1 cellular context compared by ENCODE assay signal in the genomic region with DNA sequence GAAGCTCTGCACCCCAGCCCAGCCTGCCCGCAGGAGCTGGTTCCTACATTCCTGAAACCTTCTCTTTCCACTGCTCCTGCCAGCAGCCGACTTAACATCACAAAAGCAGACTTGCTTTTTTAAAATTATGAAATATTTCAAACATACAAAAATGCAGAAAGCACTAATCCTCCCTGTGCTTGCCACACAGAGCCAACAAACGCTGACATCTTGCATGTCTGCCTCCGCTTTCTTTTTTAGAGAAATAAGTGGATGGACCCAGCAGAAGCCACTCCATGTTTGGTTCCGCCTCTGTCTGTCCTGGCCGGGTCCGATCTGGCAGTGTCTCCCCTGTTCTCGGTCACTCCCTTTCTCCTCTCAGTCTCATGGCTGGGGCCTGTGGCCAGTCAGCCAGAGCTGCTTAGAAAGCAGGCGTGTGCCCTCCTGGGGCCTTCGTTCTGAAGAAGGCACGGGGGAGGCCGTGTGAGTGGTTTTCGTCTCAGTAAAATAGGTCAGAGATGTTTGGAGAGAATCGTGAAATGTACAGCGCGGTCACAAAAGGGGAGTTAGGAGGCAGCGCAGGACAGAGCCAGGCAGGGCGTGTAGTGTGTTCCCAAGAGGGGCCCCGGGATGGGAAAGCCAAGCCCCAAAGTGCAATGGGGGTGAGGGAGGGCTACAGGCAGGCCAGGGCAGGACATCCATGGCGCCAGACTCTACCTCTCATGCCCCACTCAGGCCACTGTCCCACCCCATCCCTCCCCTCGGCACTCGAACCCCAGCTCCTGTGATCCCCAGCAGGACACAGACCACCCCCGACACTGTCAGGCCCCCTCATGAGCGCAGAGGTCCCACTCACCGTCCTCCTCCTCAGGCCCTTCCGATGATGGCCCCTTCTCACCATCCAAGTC.
TF ChIP-seq lines count a peak whose summit lies in the region.

No MANE protein-coding gene starts in this region.

TF ChIP-seq in GM23338, 12 proteins besides CTCF, POLR2A, EP300 and RAD21:
- no peak for TF ChIP-seq EZH2 (IDR thresholded peaks at IDR 0.05; ENCODE audit: low read depth, unreplicated experiment)
- TF ChIP-seq, protein P1, sequence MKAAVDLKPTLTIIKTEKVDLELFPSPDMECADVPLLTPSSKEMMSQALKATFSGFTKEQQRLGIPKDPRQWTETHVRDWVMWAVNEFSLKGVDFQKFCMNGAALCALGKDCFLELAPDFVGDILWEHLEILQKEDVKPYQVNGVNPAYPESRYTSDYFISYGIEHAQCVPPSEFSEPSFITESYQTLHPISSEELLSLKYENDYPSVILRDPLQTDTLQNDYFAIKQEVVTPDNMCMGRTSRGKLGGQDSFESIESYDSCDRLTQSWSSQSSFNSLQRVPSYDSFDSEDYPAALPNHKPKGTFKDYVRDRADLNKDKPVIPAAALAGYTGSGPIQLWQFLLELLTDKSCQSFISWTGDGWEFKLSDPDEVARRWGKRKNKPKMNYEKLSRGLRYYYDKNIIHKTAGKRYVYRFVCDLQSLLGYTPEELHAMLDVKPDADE (IDR thresholded peaks at IDR 0.05) = no peak
- no peak for TF ChIP-seq ZNF114 (CRISPR knock-in tag; IDR thresholded peaks at IDR 0.05)
- no peak for TF ChIP-seq JUNB (IDR thresholded peaks at IDR 0.05; ENCODE audit: unreplicated experiment)
- no peak for TF ChIP-seq EZH2phosphoT487 (IDR thresholded peaks at IDR 0.05; ENCODE audit: unreplicated experiment)
- TF ChIP-seq NANOG (IDR thresholded peaks at IDR 0.05; ENCODE audit: borderline replicate concordance) = no peak
- TF ChIP-seq, protein P2, sequence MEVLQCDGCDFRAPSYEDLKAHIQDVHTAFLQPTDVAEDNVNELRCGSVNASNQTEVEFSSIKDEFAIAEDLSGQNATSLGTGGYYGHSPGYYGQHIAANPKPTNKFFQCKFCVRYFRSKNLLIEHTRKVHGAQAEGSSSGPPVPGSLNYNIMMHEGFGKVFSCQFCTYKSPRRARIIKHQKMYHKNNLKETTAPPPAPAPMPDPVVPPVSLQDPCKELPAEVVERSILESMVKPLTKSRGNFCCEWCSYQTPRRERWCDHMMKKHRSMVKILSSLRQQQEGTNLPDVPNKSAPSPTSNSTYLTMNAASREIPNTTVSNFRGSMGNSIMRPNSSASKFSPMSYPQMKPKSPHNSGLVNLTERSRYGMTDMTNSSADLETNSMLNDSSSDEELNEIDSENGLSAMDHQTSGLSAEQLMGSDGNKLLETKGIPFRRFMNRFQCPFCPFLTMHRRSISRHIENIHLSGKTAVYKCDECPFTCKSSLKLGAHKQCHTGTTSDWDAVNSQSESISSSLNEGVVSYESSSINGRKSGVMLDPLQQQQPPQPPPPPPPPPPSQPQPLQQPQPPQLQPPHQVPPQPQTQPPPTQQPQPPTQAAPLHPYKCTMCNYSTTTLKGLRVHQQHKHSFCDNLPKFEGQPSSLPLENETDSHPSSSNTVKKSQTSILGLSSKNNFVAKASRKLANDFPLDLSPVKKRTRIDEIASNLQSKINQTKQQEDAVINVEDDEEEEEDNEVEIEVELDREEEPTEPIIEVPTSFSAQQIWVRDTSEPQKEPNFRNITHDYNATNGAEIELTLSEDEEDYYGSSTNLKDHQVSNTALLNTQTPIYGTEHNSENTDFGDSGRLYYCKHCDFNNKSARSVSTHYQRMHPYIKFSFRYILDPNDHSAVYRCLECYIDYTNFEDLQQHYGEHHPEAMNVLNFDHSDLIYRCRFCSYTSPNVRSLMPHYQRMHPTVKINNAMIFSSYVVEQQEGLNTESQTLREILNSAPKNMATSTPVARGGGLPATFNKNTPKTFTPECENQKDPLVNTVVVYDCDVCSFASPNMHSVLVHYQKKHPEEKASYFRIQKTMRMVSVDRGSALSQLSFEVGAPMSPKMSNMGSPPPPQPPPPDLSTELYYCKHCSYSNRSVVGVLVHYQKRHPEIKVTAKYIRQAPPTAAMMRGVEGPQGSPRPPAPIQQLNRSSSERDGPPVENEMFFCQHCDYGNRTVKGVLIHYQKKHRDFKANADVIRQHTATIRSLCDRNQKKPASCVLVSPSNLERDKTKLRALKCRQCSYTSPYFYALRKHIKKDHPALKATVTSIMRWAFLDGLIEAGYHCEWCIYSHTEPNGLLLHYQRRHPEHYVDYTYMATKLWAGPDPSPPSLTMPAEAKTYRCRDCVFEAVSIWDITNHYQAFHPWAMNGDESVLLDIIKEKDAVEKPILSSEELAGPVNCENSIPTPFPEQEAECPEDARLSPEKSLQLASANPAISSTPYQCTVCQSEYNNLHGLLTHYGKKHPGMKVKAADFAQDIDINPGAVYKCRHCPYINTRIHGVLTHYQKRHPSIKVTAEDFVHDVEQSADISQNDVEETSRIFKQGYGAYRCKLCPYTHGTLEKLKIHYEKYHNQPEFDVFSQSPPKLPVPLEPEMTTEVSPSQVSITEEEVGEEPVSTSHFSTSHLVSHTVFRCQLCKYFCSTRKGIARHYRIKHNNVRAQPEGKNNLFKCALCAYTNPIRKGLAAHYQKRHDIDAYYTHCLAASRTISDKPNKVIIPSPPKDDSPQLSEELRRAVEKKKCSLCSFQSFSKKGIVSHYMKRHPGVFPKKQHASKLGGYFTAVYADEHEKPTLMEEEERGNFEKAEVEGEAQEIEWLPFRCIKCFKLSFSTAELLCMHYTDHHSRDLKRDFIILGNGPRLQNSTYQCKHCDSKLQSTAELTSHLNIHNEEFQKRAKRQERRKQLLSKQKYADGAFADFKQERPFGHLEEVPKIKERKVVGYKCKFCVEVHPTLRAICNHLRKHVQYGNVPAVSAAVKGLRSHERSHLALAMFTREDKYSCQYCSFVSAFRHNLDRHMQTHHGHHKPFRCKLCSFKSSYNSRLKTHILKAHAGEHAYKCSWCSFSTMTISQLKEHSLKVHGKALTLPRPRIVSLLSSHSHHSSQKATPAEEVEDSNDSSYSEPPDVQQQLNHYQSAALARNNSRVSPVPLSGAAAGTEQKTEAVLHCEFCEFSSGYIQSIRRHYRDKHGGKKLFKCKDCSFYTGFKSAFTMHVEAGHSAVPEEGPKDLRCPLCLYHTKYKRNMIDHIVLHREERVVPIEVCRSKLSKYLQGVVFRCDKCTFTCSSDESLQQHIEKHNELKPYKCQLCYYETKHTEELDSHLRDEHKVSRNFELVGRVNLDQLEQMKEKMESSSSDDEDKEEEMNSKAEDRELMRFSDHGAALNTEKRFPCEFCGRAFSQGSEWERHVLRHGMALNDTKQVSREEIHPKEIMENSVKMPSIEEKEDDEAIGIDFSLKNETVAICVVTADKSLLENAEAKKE (CRISPR knock-in tag; IDR thresholded peaks at IDR 0.05) = no peak
- no peak for TF ChIP-seq STAT1 (IDR thresholded peaks at IDR 0.05; ENCODE audit: unreplicated experiment)
- no peak for TF ChIP-seq ZNF331 (CRISPR knock-in tag; IDR thresholded peaks at IDR 0.05; ENCODE audit: low read depth)
- TF ChIP-seq, protein P3, sequence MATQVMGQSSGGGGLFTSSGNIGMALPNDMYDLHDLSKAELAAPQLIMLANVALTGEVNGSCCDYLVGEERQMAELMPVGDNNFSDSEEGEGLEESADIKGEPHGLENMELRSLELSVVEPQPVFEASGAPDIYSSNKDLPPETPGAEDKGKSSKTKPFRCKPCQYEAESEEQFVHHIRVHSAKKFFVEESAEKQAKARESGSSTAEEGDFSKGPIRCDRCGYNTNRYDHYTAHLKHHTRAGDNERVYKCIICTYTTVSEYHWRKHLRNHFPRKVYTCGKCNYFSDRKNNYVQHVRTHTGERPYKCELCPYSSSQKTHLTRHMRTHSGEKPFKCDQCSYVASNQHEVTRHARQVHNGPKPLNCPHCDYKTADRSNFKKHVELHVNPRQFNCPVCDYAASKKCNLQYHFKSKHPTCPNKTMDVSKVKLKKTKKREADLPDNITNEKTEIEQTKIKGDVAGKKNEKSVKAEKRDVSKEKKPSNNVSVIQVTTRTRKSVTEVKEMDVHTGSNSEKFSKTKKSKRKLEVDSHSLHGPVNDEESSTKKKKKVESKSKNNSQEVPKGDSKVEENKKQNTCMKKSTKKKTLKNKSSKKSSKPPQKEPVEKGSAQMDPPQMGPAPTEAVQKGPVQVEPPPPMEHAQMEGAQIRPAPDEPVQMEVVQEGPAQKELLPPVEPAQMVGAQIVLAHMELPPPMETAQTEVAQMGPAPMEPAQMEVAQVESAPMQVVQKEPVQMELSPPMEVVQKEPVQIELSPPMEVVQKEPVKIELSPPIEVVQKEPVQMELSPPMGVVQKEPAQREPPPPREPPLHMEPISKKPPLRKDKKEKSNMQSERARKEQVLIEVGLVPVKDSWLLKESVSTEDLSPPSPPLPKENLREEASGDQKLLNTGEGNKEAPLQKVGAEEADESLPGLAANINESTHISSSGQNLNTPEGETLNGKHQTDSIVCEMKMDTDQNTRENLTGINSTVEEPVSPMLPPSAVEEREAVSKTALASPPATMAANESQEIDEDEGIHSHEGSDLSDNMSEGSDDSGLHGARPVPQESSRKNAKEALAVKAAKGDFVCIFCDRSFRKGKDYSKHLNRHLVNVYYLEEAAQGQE (IDR thresholded peaks at IDR 0.05; ENCODE audit: unreplicated experiment) = no peak
- no peak for TF ChIP-seq POLR2AphosphoS5 (IDR thresholded peaks at IDR 0.05; ENCODE audit: low read depth)
- TF ChIP-seq CREB1 (CRISPR knock-in tag; IDR thresholded peaks at IDR 0.05; ENCODE audit: low read depth) = no peak
